ENCODE assay signal across 11 cellular contexts in the genomic region with DNA sequence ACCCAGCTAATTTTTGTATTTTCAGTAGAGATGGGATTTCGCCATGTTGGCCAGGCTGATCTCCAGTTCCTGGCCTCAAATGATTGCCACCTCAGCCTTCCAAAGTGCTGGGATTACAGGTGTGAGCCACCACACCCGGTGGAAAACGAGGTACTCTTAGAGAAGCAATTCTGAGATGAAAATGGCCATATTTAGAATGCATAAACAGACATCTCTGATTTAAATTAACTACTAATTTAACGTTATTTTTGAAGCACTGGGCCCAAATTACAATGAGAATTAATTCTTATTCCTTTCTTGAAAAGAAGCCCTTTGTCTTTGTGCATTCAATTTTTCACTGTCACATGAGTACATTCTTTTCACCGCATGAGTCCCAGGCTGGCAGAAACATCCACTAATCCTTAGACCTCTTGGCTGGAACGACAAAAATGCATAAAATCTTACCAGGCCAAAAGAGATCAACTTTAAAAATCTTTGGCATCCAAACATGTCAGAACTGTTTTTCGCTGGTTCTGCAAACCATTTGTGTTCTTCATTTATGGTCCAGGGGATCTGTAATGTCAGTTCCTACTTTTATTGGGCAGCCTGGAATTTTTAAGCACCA.
DNase-seq lines count a peak whose midpoint lies in the region; ATAC-seq and TF ChIP-seq lines count a peak whose summit lies in the region.
"Had no signal": no experiment of that assay in that cellular context is flagged by ENCODE, and none has a peak within 500 bp of the region (broad histone marks: within the 10 kb centered on the region; RNA-seq: fewer than 3 reads in every experiment).

No MANE protein-coding gene starts in this region.

- no peak for TF ChIP-seq RAD21 in HCT116 (IDR thresholded peaks at IDR 0.05; ENCODE audit: low read depth)

- intact Hi-C loops in HCT116 (cut with micrococcal nuclease) (loop anchor here (5.0 kb wide), 1 partner anchor 115 kb away; no protein-coding TSS in a partner anchor), testis (cut with DNase I; ENCODE audit: low total_unique reads) (no loop called here)
- intact Hi-C loops in activated T-helper 2 cell treated with anti-CD3 and anti-CD28 coated beads, Interferon-gamma antibody, Interleukin-2, Interleukin-4, amounts not matched to agents 10 μg/mL and 5 μg/mL and 100 μg/mL, durations not matched to agents 14 hours and 24 hours and 36 hours (cut with micrococcal nuclease), result loop anchor here (2.0 to 10.0 kb wide), 3 partner anchors 129 to 657 kb away; a partner anchor contains a TSS

- H3K4me1 Mint-ChIP-seq in activated T-helper 2 cell treated with anti-CD3 and anti-CD28 coated beads, Interferon-gamma antibody, Interleukin-2, Interleukin-4, amounts not matched to agents 10 μg/mL and 5 μg/mL and 100 μg/mL, durations not matched to agents 14 hours and 24 hours and 36 hours (ENCODE audit: low read depth), result peaks cover 12% of the 10 kb centered on the region
- peaks cover 5% of the 10 kb centered on the region for H3K4me1 Mint-ChIP-seq in T-helper 17 cell
- H3K4me1 Mint-ChIP-seq: activated naive CD4-positive, alpha-beta T cell treated with anti-CD3 and anti-CD28 coated beads, Interleukin-2, amount 50 U/mL, for 24 hours had no signal

- ATAC-seq in HCT116 (no peak), T-helper 17 cell (no peak), GM19397 (IDR thresholded peaks at IDR 0.05; ENCODE audit: unreplicated experiment) (no peak)

- peak overlapping the region; percentile 80 for H3K4me2 ChIP-seq in HCT116 (ENCODE audit: low read length)

- no peak overlapping the region for H2AFZ ChIP-seq in HCT116 (ENCODE audit: low read depth, low read length, poor library complexity, severe bottlenecking)

- no peak for DNase-seq in HCT116 (ENCODE audit: low read depth, low spot score)
- DNase-seq in activated T-helper 2 cell treated with anti-CD3 and anti-CD28 coated beads, Interferon-gamma antibody, Interleukin-2, Interleukin-4, amounts not matched to agents 10 μg/mL and 5 μg/mL and 100 μg/mL, durations not matched to agents 14 hours and 24 hours and 36 hours (ENCODE audit: low spot score), result no peak
- DNase-seq in glomerular visceral epithelial cell (ENCODE audit: extremely low spot score), result peak; percentile 32
- DNase-seq in substantia nigra (lab: John Stamatoyannopoulos, UW), result no peak
- no peak for DNase-seq in testis
- no peak for DNase-seq in stimulated activated CD4-positive, alpha-beta T cell treated with anti-CD3 and anti-CD28 coated beads, Interleukin-4, amount 100 ng/mL, for 24 hours
- DNase-seq in T-helper 17 cell, result no peak
- DNase-seq: activated B cell treated with CpG ODN at 0.5 μM for 24 hours, spleen had no signal

- no peaks in the 10 kb centered on the region for H3K9me3 Mint-ChIP-seq in activated T-helper 2 cell treated with anti-CD3 and anti-CD28 coated beads, Interferon-gamma antibody, Interleukin-2, Interleukin-4, amounts not matched to agents 10 μg/mL and 5 μg/mL and 100 μg/mL, durations not matched to agents 14 hours and 24 hours and 36 hours
- H3K9me3 Mint-ChIP-seq: activated B cell treated with CpG ODN at 0.5 μM for 24 hours; activated naive CD4-positive, alpha-beta T cell treated with anti-CD3 and anti-CD28 coated beads, Interleukin-2, amount 50 U/mL, for 24 hours had no signal

- 83 to 89% methylated on average over 7 of the region's 7 CpGs for WGBS in testis, 2 donors

- H4K20me1 ChIP-seq in HCT116 (ENCODE audit: insufficient read depth), result no peaks in the 10 kb centered on the region

- TF ChIP-seq CTCF in HCT116 (IDR thresholded peaks at IDR 0.05 in 2 of 3, conservative IDR thresholded peaks at IDR 0.05 in 1 of 3; ENCODE audit: borderline replicate concordance in 1 of 3, insufficient read depth in 1 of 3, low read depth in 2 of 3, low read length in 2 of 3), result no peak
- no peak for TF ChIP-seq CTCF in testis (IDR thresholded peaks at IDR 0.05)

- POLR2A ChIA-PET in HCT116 (lab: Charles Lee), result interaction anchor here (0.8 to 1.0 kb wide), 3 partner anchors 131 to 211 kb away, joined by 3 to 4 read pairs (median 3); a partner anchor contains a TSS

- CTCF ChIA-PET in HCT116 (lab: Charles Lee), result interaction anchor here (1.0 kb wide), 1 partner anchor 213 kb away, joined by 3 read pairs; no protein-coding TSS in a partner anchor

- no peak for TF ChIP-seq POLR2A in HCT116 (IDR thresholded peaks at IDR 0.05; ENCODE audit: borderline replicate concordance, extremely low read depth, insufficient read depth, insufficient read length)
- no peak for TF ChIP-seq POLR2A in testis (IDR thresholded peaks at IDR 0.05)

- H3K27me3 ChIP-seq in HCT116 (ENCODE audit: insufficient read depth, low read length) (no peaks in the 10 kb centered on the region), testis (no peaks in the 10 kb centered on the region)
- H3K27me3 ChIP-seq: spleen had no signal

- no peak overlapping the region for H3K4me3 Mint-ChIP-seq in activated T-helper 2 cell treated with anti-CD3 and anti-CD28 coated beads, Interferon-gamma antibody, Interleukin-2, Interleukin-4, amounts not matched to agents 10 μg/mL and 5 μg/mL and 100 μg/mL, durations not matched to agents 14 hours and 24 hours and 36 hours (ENCODE audit: low read depth)
- H3K4me3 Mint-ChIP-seq in T-helper 17 cell, result no peak overlapping the region
- H3K4me3 Mint-ChIP-seq: activated B cell treated with CpG ODN at 0.5 μM for 24 hours; activated naive CD4-positive, alpha-beta T cell treated with anti-CD3 and anti-CD28 coated beads, Interleukin-2, amount 50 U/mL, for 24 hours had no signal

- BruUV-seq in HCT116 (replicated peaks; lab: Mats Ljungman, UMichigan), result TSS peak; percentile 2

- H3K36me3 ChIP-seq in HCT116 (ENCODE audit: control insufficient read depth in 1 of 2, insufficient read depth in 2 of 2, low read length in 2 of 2), result peaks cover 0 to 10% of the 10 kb centered on the region in 2 experiments; a peak in 1 of 4 replicates
- no peaks in the 10 kb centered on the region for H3K36me3 ChIP-seq in testis (ENCODE audit: low read depth, missing control alignments)
- H3K36me3 ChIP-seq: spleen had no signal

- H3K4me3 ChIP-seq in HCT116 (replicated peaks in 1 of 2; ENCODE audit: low read depth in 1 of 2, low read length in 2 of 2) (no peak overlapping the region), testis (no peak overlapping the region)
- H3K4me3 ChIP-seq: spleen had no signal

- H3K4me1 ChIP-seq in HCT116 (ENCODE audit: control insufficient read depth in 1 of 2, insufficient read depth in 2 of 2, low read length in 2 of 2) (peaks cover 76 to 85% of the 10 kb centered on the region in 2 experiments), testis (no peaks in the 10 kb centered on the region)

- H3K9me2 ChIP-seq in HCT116 (ENCODE audit: insufficient read depth), result no peaks in the 10 kb centered on the region

- H3K36me3 Mint-ChIP-seq in activated T-helper 2 cell treated with anti-CD3 and anti-CD28 coated beads, Interferon-gamma antibody, Interleukin-2, Interleukin-4, amounts not matched to agents 10 μg/mL and 5 μg/mL and 100 μg/mL, durations not matched to agents 14 hours and 24 hours and 36 hours (ENCODE audit: low read depth), result no peaks in the 10 kb centered on the region
- H3K36me3 Mint-ChIP-seq in T-helper 17 cell (ENCODE audit: low read depth), result peaks cover 2% of the 10 kb centered on the region
- H3K36me3 Mint-ChIP-seq: activated naive CD4-positive, alpha-beta T cell treated with anti-CD3 and anti-CD28 coated beads, Interleukin-2, amount 50 U/mL, for 24 hours had no signal

- RAD21 ChIA-PET in HCT116 (lab: Charles Lee; ENCODE audit: low non-redundant PET in 1 of 2, low total read pairs in 2 of 2, uncharacterized antibody in 2 of 2, unreplicated experiment in 2 of 2), result no interaction called here

- H3K27me3 Mint-ChIP-seq in activated T-helper 2 cell treated with anti-CD3 and anti-CD28 coated beads, Interferon-gamma antibody, Interleukin-2, Interleukin-4, amounts not matched to agents 10 μg/mL and 5 μg/mL and 100 μg/mL, durations not matched to agents 14 hours and 24 hours and 36 hours (ENCODE audit: low read depth), result peaks cover 6% of the 10 kb centered on the region
- H3K27me3 Mint-ChIP-seq in T-helper 17 cell, result peaks cover 45% of the 10 kb centered on the region

- peak overlapping the region; percentile 45; the same call in 1 of the 2 replicates for H3K9ac ChIP-seq in HCT116 (ENCODE audit: low read length)

- H3K9me3 ChIP-seq in HCT116 (ENCODE audit: control insufficient read depth in 1 of 2, insufficient read depth in 1 of 2, low read depth in 1 of 2, low read length in 2 of 2), result no peaks in the 10 kb centered on the region
- no peaks in the 10 kb centered on the region for H3K9me3 ChIP-seq in testis
- H3K9me3 ChIP-seq in T-helper 17 cell (ENCODE audit: control insufficient read depth, low read length, poor library complexity, severe bottlenecking), result no peaks in the 10 kb centered on the region
- H3K9me3 ChIP-seq: spleen had no signal

- H3K79me2 ChIP-seq in HCT116 (ENCODE audit: insufficient read depth, low read length), result no peaks in the 10 kb centered on the region

- H3K27ac ChIP-seq in HCT116 (ENCODE audit: low read depth, low read length) (peak overlapping the region; percentile 90), substantia nigra (ENCODE audit: low read depth, low read length, poor library complexity, severe bottlenecking) (peak overlapping the region; percentile 81), testis (no peak overlapping the region)
- H3K27ac ChIP-seq: spleen had no signal

- peak overlapping the region; percentile 40 for H3K27ac Mint-ChIP-seq in activated T-helper 2 cell treated with anti-CD3 and anti-CD28 coated beads, Interferon-gamma antibody, Interleukin-2, Interleukin-4, amounts not matched to agents 10 μg/mL and 5 μg/mL and 100 μg/mL, durations not matched to agents 14 hours and 24 hours and 36 hours
- H3K27ac Mint-ChIP-seq in T-helper 17 cell, result no peak overlapping the region
- H3K27ac Mint-ChIP-seq: activated B cell treated with CpG ODN at 0.5 μM for 24 hours; activated naive CD4-positive, alpha-beta T cell treated with anti-CD3 and anti-CD28 coated beads, Interleukin-2, amount 50 U/mL, for 24 hours had no signal

TF ChIP-seq in HCT116, 20 proteins besides CTCF, POLR2A, EP300 and RAD21:
- TF ChIP-seq, protein P1, sequence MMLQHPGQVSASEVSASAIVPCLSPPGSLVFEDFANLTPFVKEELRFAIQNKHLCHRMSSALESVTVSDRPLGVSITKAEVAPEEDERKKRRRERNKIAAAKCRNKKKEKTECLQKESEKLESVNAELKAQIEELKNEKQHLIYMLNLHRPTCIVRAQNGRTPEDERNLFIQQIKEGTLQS (IDR thresholded peaks at IDR 0.05), result no peak
- no peak; the same call in 1 of the 2 replicates for TF ChIP-seq ELF1 (IDR thresholded peaks at IDR 0.05; ENCODE audit: borderline replicate concordance, low read depth)

Comparison
In these comparisons a context has a peak if more than half of its experiments do, and no peak if none do; other contexts are left out.
1. H3K27ac ChIP-seq: peak in HCT116 (single experiment) and substantia nigra (single experiment); none in testis (0 of 2).